In the genomic region with DNA sequence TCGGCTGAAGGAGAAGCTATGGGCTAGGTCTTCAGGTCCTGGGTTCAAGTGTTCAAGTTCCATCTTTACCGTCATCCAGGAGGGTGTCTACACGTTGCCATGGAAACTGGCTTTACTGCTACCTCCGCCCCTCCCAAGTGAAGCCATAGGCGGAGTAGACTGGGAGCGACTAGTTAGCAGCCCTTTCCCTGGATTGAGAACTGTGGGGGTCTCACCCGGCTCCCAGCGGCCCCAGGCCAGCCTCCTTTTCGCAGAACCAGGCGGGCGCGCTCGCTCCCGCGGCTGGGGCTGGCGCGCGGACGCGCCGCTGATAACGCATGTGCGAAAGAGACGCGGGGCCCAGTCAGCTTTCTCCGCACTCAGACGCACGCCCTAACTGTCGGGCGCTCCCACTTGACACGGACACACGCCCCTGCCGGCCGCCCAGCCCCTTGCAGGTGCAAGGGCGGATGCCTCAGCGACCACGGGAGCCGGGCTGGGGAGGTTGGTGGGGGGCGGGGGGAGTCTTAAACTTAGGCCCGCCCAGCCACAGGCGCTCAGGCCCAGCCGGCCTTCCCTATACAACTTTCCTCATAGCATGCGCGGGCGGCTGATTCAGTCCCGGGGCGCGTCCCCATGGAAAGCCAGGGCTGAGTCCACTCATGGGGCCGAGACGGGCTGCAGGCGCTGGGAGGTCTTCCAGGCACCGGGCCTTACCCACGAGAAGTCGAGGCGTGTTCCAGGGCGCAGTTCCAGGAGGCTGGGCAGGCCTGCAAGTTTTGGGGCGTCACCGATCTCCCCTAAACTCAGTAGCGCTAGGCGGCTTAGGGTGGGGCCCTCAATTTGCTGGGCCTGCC, we compare ENCODE assay signal across 9 cellular contexts. TPM values are rescaled to one million over a fixed set of nuclear protein-coding genes. Genes with fewer than 3 reads are reported as not detected.
A peak's percentile ranks its signal among the peaks of the same experiment; 100 is the strongest.
DNase-seq lines count a peak whose midpoint lies in the region; ATAC-seq and TF ChIP-seq lines count a peak whose summit lies in the region.
"Had no signal": no experiment of that assay in that cellular context is flagged by ENCODE, and none has a peak within 500 bp of the region (broad histone marks: within the 10 kb centered on the region; RNA-seq: fewer than 3 reads in every experiment).

No MANE protein-coding gene starts in this region.

- no peak overlapping the region for H3K27ac Mint-ChIP-seq in activated naive CD8-positive, alpha-beta T cell treated with anti-CD3 and anti-CD28 coated beads for 36 hours
- H3K27ac Mint-ChIP-seq in progenitor cell of endocrine pancreas = peak overlapping the region; percentile 94

- H3K36me3 Mint-ChIP-seq in activated naive CD8-positive, alpha-beta T cell treated with anti-CD3 and anti-CD28 coated beads for 36 hours = no peaks in the 10 kb centered on the region
- peaks cover 12% of the 10 kb centered on the region for H3K36me3 Mint-ChIP-seq in progenitor cell of endocrine pancreas (ENCODE audit: insufficient read depth)

- H3K4me1 Mint-ChIP-seq in activated naive CD8-positive, alpha-beta T cell treated with anti-CD3 and anti-CD28 coated beads for 36 hours = peaks cover 10% of the 10 kb centered on the region
- H3K4me1 Mint-ChIP-seq in progenitor cell of endocrine pancreas (ENCODE audit: low read depth) = peaks cover 17% of the 10 kb centered on the region

- intact Hi-C loops in left cardiac atrium (cut with DNase I) = no loop called here

- H3K27me3 Mint-ChIP-seq in activated naive CD8-positive, alpha-beta T cell treated with anti-CD3 and anti-CD28 coated beads for 36 hours = no peaks in the 10 kb centered on the region
- peaks cover 16% of the 10 kb centered on the region for H3K27me3 Mint-ChIP-seq in progenitor cell of endocrine pancreas

- peak; percentile 82 for DNase-seq in NCI-H1436 (lab: John Stamatoyannopoulos, UW)
- DNase-seq in NCI-H1436 treated with DMSO at 0.1 percent for 48 hours (lab: John Stamatoyannopoulos, UW) = no peak
- peak; percentile 94 to 97 for DNase-seq in SHP77 (lab: John Stamatoyannopoulos, UW)
- DNase-seq in activated naive CD8-positive, alpha-beta T cell treated with anti-CD3 and anti-CD28 coated beads for 36 hours = peak; percentile 83
- DNase-seq in left cardiac atrium = peak; percentile 83
- peak; percentile 82 for DNase-seq in progenitor cell of endocrine pancreas (ENCODE audit: low spot score, unreplicated experiment)

- TF ChIP-seq CTCF in progenitor cell of endocrine pancreas (IDR thresholded peaks at IDR 0.05; ENCODE audit: unreplicated experiment) = peak; percentile 72

- ATAC-seq in HG03460 (IDR thresholded peaks at IDR 0.05; ENCODE audit: unreplicated experiment) = peak; percentile 75
- ATAC-seq in left cardiac atrium = peak; percentile 89 to 92
- no peak for ATAC-seq in GM18861 (IDR thresholded peaks at IDR 0.05; ENCODE audit: unreplicated experiment)

- H3K4me3 Mint-ChIP-seq in activated naive CD8-positive, alpha-beta T cell treated with anti-CD3 and anti-CD28 coated beads for 36 hours = peak overlapping the region; percentile 53
- peak overlapping the region; percentile 66 for H3K4me3 Mint-ChIP-seq in progenitor cell of endocrine pancreas (ENCODE audit: low read depth)

- no peaks in the 10 kb centered on the region for H3K9me3 Mint-ChIP-seq in activated naive CD8-positive, alpha-beta T cell treated with anti-CD3 and anti-CD28 coated beads for 36 hours
- H3K9me3 Mint-ChIP-seq in progenitor cell of endocrine pancreas (ENCODE audit: low read depth) = no peaks in the 10 kb centered on the region

RNA-seq across cellular contexts. Expression of a gene that starts 7.4 kb away (rescaled TPM):
- total RNA-seq in activated naive CD8-positive, alpha-beta T cell treated with anti-CD3 and anti-CD28 coated beads for 36 hours = 1 to 10 TPM; 2.1 to 2.5 TPM
- total RNA-seq in left cardiac atrium (1 to 10 TPM; 2.5 to 2.7 TPM), progenitor cell of endocrine pancreas (45.5 and 46.8 TPM in 2 replicates)

RNA-seq across cellular contexts. Expression of a gene that starts 7.7 kb away (rescaled TPM):
- total RNA-seq in activated naive CD8-positive, alpha-beta T cell treated with anti-CD3 and anti-CD28 coated beads for 36 hours = 1 to 10 TPM; 4.5 to 4.6 TPM
- total RNA-seq in left cardiac atrium (1 to 10 TPM; 1.1 to 1.4 TPM), progenitor cell of endocrine pancreas (9.0 and 10.5 TPM in 2 replicates)

RNA-seq across cellular contexts. Expression of a gene that starts 19.8 kb away (rescaled TPM):
- total RNA-seq in activated naive CD8-positive, alpha-beta T cell treated with anti-CD3 and anti-CD28 coated beads for 36 hours = 10 to 100 TPM; 31.6 to 32.5 TPM
- total RNA-seq in left cardiac atrium = 100 to 1,000 TPM; 108 to 142 TPM
- 20.9 and 22.1 TPM in 2 replicates for total RNA-seq in progenitor cell of endocrine pancreas

RNA-seq across cellular contexts. Expression of a gene that starts 37.3 kb away (rescaled TPM):
- not detected for total RNA-seq in activated naive CD8-positive, alpha-beta T cell treated with anti-CD3 and anti-CD28 coated beads for 36 hours
- total RNA-seq in left cardiac atrium (not detected), progenitor cell of endocrine pancreas (not detected in 2 replicates)

RNA-seq across cellular contexts. Expression of a gene that starts 37.4 kb away (rescaled TPM):
- under 1 TPM; 0.20 to 0.31 TPM for total RNA-seq in activated naive CD8-positive, alpha-beta T cell treated with anti-CD3 and anti-CD28 coated beads for 36 hours
- under 1 TPM in 1 of 2 donors, not detected in 1; 0.59 TPM for total RNA-seq in left cardiac atrium
- 2.2 TPM in 2 replicates for total RNA-seq in progenitor cell of endocrine pancreas
- total RNA-seq: temporal lobe had no signal

Comparison
In these comparisons a context has a peak if more than half of its experiments do, and no peak if none do; other contexts are left out.
1. RNA of a gene that starts 7.4 kb away (total RNA-seq): 45.5 to 46.8 TPM in progenitor cell of endocrine pancreas; 2.5 to 2.7 TPM in left cardiac atrium and 2.1 to 2.5 TPM in activated naive CD8-positive, alpha-beta T cell treated with anti-CD3 and anti-CD28 coated beads for 36 hours; every median in the first group is over 10 times any median in the second.